Comparison of ENCODE assay signal across 19 cellular contexts in genomic region chr5:143279698-143280097, GRCh38.
DNase-seq lines count a peak whose midpoint lies in the region; ATAC-seq, FAIRE-seq and TF ChIP-seq lines count a peak whose summit lies in the region.
"Had no signal": no experiment of that assay in that cellular context is flagged by ENCODE, and none has a peak within 500 bp of the region (broad histone marks: within the 10 kb centered on the region; RNA-seq: fewer than 3 reads in every experiment).

No MANE protein-coding gene starts in this region.

- H3K27ac ChIP-seq in right atrium auricular region = no peak overlapping the region
- H3K27ac ChIP-seq: foreskin keratinocyte had no signal

- H3K4me3 Mint-ChIP-seq in WTC11 = no peak overlapping the region
- H3K4me3 Mint-ChIP-seq: activated CD4-positive, alpha-beta T cell treated with anti-CD3 and anti-CD28 coated beads for 36 hours; CD8-positive, alpha-beta T cell; IgD-negative memory B cell; neural crest cell had no signal

- peak; percentile 100 for ATAC-seq in WTC11
- ATAC-seq: activated CD4-positive, alpha-beta T cell treated with anti-CD3 and anti-CD28 coated beads for 36 hours; CD8-positive, alpha-beta T cell; foreskin keratinocyte had no signal

- CTCF ChIA-PET in WTC11 (lab: Charles Lee) = interaction anchor here (1.5 kb wide), 1 partner anchor 124 kb away, joined by 3 read pairs; the partner anchor contains the start of gene NR3C1

- no peaks in the 10 kb centered on the region for H3K27me3 ChIP-seq in right atrium auricular region
- H3K27me3 ChIP-seq: foreskin keratinocyte had no signal

- peaks cover 25% of the 10 kb centered on the region for H3K4me1 Mint-ChIP-seq in WTC11
- H3K4me1 Mint-ChIP-seq: activated CD4-positive, alpha-beta T cell treated with anti-CD3 and anti-CD28 coated beads for 36 hours; neural crest cell had no signal

- H3K4me1 ChIP-seq in right atrium auricular region = no peaks in the 10 kb centered on the region
- H3K4me1 ChIP-seq: foreskin keratinocyte had no signal

- peaks cover 14% of the 10 kb centered on the region for H3K36me3 ChIP-seq in right atrium auricular region

- peaks cover 12% of the 10 kb centered on the region for H3K9me3 Mint-ChIP-seq in WTC11
- H3K9me3 Mint-ChIP-seq: CD8-positive, alpha-beta T cell; IgD-negative memory B cell had no signal

- POLR2A ChIA-PET in WTC11 (lab: Charles Lee) = no interaction called here

- peaks cover 0 to 7% of the 10 kb centered on the region in 2 donors for H3K9me3 ChIP-seq in right atrium auricular region

- H3K4me3 ChIP-seq in right atrium auricular region = no peak overlapping the region

- peaks cover 12% of the 10 kb centered on the region for H3K36me3 Mint-ChIP-seq in WTC11

- DNase-seq in AG08396 (ENCODE audit: low spot score) (peak; percentile 21), HTR-8/SVneo (ENCODE audit: insufficient read length, low spot score) (no peak), WTC11 (ENCODE audit: low spot score) (peak; percentile 13), islet precursor cell (peak; percentile 78), NCI-H1105 (lab: John Stamatoyannopoulos, UW) (no peak), right atrium auricular region (ENCODE audit: low spot score) (no peak), T-helper 9 cell (no peak)
- no peak for DNase-seq in stimulated activated CD8-positive, alpha-beta memory T cell treated with anti-CD3 and anti-CD28 coated beads, Interleukin-4, amount 100 ng/mL, for 48 hours
- DNase-seq: ACHN; activated CD4-positive, alpha-beta T cell treated with anti-CD3 and anti-CD28 coated beads for 36 hours; aorta; CD8-positive, alpha-beta T cell; foreskin keratinocyte; NCI-H1105 treated with DMSO at 0.1 percent for 48 hours; NCI-H2171 treated with DMSO at 0.1 percent for 48 hours; SHP77 treated with DMSO at 0.1 percent for 48 hours had no signal

- no peak for TF ChIP-seq CTCF in WTC11 (IDR thresholded peaks at IDR 0.05)
- TF ChIP-seq CTCF in right atrium auricular region (IDR thresholded peaks at IDR 0.05) = no peak

- H3K27me3 Mint-ChIP-seq in WTC11 (ENCODE audit: low read depth) = no peaks in the 10 kb centered on the region
- H3K27me3 Mint-ChIP-seq: activated CD4-positive, alpha-beta T cell treated with anti-CD3 and anti-CD28 coated beads for 36 hours; IgD-negative memory B cell had no signal

- H3K27ac Mint-ChIP-seq in WTC11 = no peak overlapping the region
- H3K27ac Mint-ChIP-seq: activated CD4-positive, alpha-beta T cell treated with anti-CD3 and anti-CD28 coated beads for 36 hours; CD8-positive, alpha-beta T cell; IgD-negative memory B cell had no signal

- FAIRE-seq in HTR-8/SVneo (lab: Jason Lieb, UNC) = peak; percentile 59
- FAIRE-seq: colon had no signal

TF ChIP-seq in WTC11, 78 proteins besides CTCF, POLR2A, EP300 and RAD21:
- TF ChIP-seq CREM (CRISPR knock-in tag; IDR thresholded peaks at IDR 0.05) (no peak), FOXP4 (CRISPR knock-in tag; IDR thresholded peaks at IDR 0.05) (no peak), FOXK1 (CRISPR knock-in tag; IDR thresholded peaks at IDR 0.05) (peak; percentile 66), MYBL2 (CRISPR knock-in tag; IDR thresholded peaks at IDR 0.05) (no peak), GABPB1 (CRISPR knock-in tag; IDR thresholded peaks at IDR 0.05) (peak; percentile 67; the same call in 1 of the 2 replicates), ATF3 (CRISPR knock-in tag; conservative IDR thresholded peaks at IDR 0.05) (no peak), USF1 (CRISPR knock-in tag; IDR thresholded peaks at IDR 0.05) (no peak), KAT7 (CRISPR knock-in tag; IDR thresholded peaks at IDR 0.05; ENCODE audit: borderline replicate concordance) (no peak), TEAD1 (CRISPR knock-in tag; IDR thresholded peaks at IDR 0.05) (peak; percentile 63; the same call in 1 of the 2 replicates), OVOL2 (CRISPR knock-in tag; IDR thresholded peaks at IDR 0.05; ENCODE audit: borderline replicate concordance) (no peak), NFYB (CRISPR knock-in tag; conservative IDR thresholded peaks at IDR 0.05; ENCODE audit: low read depth) (no peak), HMGA2 (CRISPR knock-in tag; IDR thresholded peaks at IDR 0.05) (no peak), ZMAT4 (CRISPR knock-in tag; IDR thresholded peaks at IDR 0.05) (no peak)

Comparison
In these comparisons a context has a peak if more than half of its experiments do, and no peak if none do; other contexts are left out.
1. DNase-seq: peak in AG08396 (single experiment), WTC11 (single experiment) and islet precursor cell (single experiment); none in HTR-8/SVneo (single experiment), NCI-H1105 (single experiment), right atrium auricular region (single experiment), T-helper 9 cell (single experiment) and stimulated activated CD8-positive, alpha-beta memory T cell treated with anti-CD3 and anti-CD28 coated beads, Interleukin-4, amount 100 ng/mL, for 48 hours (single experiment).